In the genomic region with DNA sequence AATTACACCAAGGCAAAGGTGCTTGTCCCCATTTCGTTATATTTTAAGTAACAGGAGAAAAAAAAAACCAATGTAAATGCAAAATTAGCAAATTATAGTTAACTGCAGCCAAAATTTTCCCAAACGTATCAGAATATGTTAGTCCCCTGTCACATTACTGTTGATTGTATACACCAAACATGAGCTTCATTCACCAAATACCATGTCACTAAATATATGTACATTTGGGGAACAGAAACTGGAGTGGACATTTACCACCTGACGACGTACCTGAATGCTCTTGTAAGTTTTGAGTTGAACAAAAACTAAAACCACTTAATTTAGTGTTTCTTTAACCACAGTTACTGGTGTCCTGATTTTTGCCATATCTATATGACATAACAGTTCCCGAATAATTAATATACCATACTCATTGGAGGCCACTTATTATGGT, we compare ENCODE assay signal across 18 cellular contexts. TPM values are rescaled to one million over a fixed set of nuclear protein-coding genes. Genes with fewer than 3 reads are reported as not detected.
DNase-seq lines count a peak whose midpoint lies in the region; ATAC-seq and TF ChIP-seq lines count a peak whose summit lies in the region.
"Had no signal": no experiment of that assay in that cellular context is flagged by ENCODE, and none has a peak within 500 bp of the region (broad histone marks: within the 10 kb centered on the region; RNA-seq: fewer than 3 reads in every experiment).

No MANE protein-coding gene starts in this region.

- H3K4me3 ChIP-seq in SK-N-SH (ENCODE audit: low read depth in 2 of 2, low read length in 1 of 2) = no peak overlapping the region
- H3K4me3 ChIP-seq: skin epidermis, tibial artery had no signal

- H3K27me3 ChIP-seq in SK-N-SH (ENCODE audit: insufficient read depth) = no peaks in the 10 kb centered on the region
- H3K27me3 ChIP-seq: brain microvascular endothelial cell, tibial artery had no signal

- peaks cover 28% of the 10 kb centered on the region for H3F3A ChIP-seq in SK-N-SH (replicated peaks; ENCODE audit: insufficient read depth)

- peaks cover 55% of the 10 kb centered on the region for H3K79me2 ChIP-seq in SK-N-SH (ENCODE audit: insufficient read depth)

- H3K9me3 Mint-ChIP-seq in activated naive CD8-positive, alpha-beta T cell treated with anti-CD3 and anti-CD28 coated beads, Interleukin-2, amount 50 U/mL, for 24 hours = no peaks in the 10 kb centered on the region
- H3K9me3 Mint-ChIP-seq in osteocyte (ENCODE audit: unreplicated experiment) = no peaks in the 10 kb centered on the region
- no peaks in the 10 kb centered on the region for H3K9me3 Mint-ChIP-seq in activated naive CD4-positive, alpha-beta T cell treated with anti-CD3 and anti-CD28 coated beads, Interleukin-2, amount 10 ng/mL, durations not matched to agents 7 days and 5 days

- TF ChIP-seq EP300 in SK-N-SH (IDR thresholded peaks at IDR 0.05; ENCODE audit: borderline replicate concordance in 1 of 2, low read depth in 1 of 2, low read length in 1 of 2) = no peak

- no peak overlapping the region for H2AFZ ChIP-seq in SK-N-SH (ENCODE audit: low read depth)

- H3K27me3 Mint-ChIP-seq in activated naive CD8-positive, alpha-beta T cell treated with anti-CD3 and anti-CD28 coated beads, Interleukin-2, amount 50 U/mL, for 24 hours = no peaks in the 10 kb centered on the region
- no peaks in the 10 kb centered on the region for H3K27me3 Mint-ChIP-seq in osteocyte (ENCODE audit: unreplicated experiment)
- peaks cover 25% of the 10 kb centered on the region for H3K27me3 Mint-ChIP-seq in activated naive CD4-positive, alpha-beta T cell treated with anti-CD3 and anti-CD28 coated beads, Interleukin-2, amount 10 ng/mL, durations not matched to agents 7 days and 5 days

- peaks cover 4% of the 10 kb centered on the region; the same call in 1 of the 2 replicates for H3K9me3 ChIP-seq in SK-N-SH
- H3K9me3 ChIP-seq: Caco-2, tibial artery had no signal

- POLR2A ChIA-PET in SK-N-SH (lab: Yijun Ruan, JAX) = no interaction called here

- 33% methylated on average over 5 of the region's 5 CpGs for WGBS in SK-N-SH (ENCODE audit: low lambda C conversion rate)

- ATAC-seq in SK-N-SH treated with all-trans-retinoic acid at 6 μM for 48 hours = no peak
- ATAC-seq in activated naive CD8-positive, alpha-beta T cell treated with anti-CD3 and anti-CD28 coated beads, Interleukin-2, amount 50 U/mL, for 24 hours = no peak
- ATAC-seq: esophagus mucosa, PC-3 had no signal

- no peaks in the 10 kb centered on the region for H3K9me2 ChIP-seq in SK-N-SH

- no peaks in the 10 kb centered on the region for H4K20me1 ChIP-seq in SK-N-SH (ENCODE audit: insufficient read depth)

- CTCF ChIA-PET in SK-N-SH (lab: Yijun Ruan, JAX) = interaction anchor here (0.6 to 5.3 kb wide), 17 partner anchors 12 to 1497 kb away, joined by 3 to 49 read pairs (median 4); no protein-coding TSS in a partner anchor
- CTCF ChIA-PET in activated naive CD4-positive, alpha-beta T cell treated with anti-CD3 and anti-CD28 coated beads, Interleukin-2, amount 10 ng/mL, durations not matched to agents 7 days and 5 days (lab: Charles Lee) = interaction anchor here (0.6 to 3.0 kb wide), 6 partner anchors 53 to 598 kb away, joined by 3 to 6 read pairs (median 4); no protein-coding TSS in a partner anchor

- peaks cover 4 to 22% of the 10 kb centered on the region in 2 experiments; a peak in 3 of 4 replicates for H3K4me1 ChIP-seq in SK-N-SH (ENCODE audit: control insufficient read depth in 1 of 2, insufficient read depth in 2 of 2, low read depth in 1 of 2, low read length in 1 of 2)

- H3K27ac Mint-ChIP-seq in activated naive CD8-positive, alpha-beta T cell treated with anti-CD3 and anti-CD28 coated beads, Interleukin-2, amount 50 U/mL, for 24 hours = peak overlapping the region; percentile 32
- H3K27ac Mint-ChIP-seq in osteocyte (ENCODE audit: unreplicated experiment) = peak overlapping the region; percentile 99
- H3K27ac Mint-ChIP-seq in activated naive CD4-positive, alpha-beta T cell treated with anti-CD3 and anti-CD28 coated beads, Interleukin-2, amount 10 ng/mL, durations not matched to agents 7 days and 5 days = no peak overlapping the region

- TF ChIP-seq RAD21 in SK-N-SH (IDR thresholded peaks at IDR 0.05; ENCODE audit: low read length) = no peak

- DNase-seq in SK-N-SH (no peak), osteocyte (ENCODE audit: extremely low spot score, unreplicated experiment) (no peak), NCI-H2227 treated with DMSO at 0.1 percent for 48 hours (lab: John Stamatoyannopoulos, UW) (no peak), MV-4-11 (lab: John Stamatoyannopoulos, UW) (no peak)
- no peak for DNase-seq in activated naive CD8-positive, alpha-beta T cell treated with anti-CD3 and anti-CD28 coated beads, Interleukin-2, amount 50 U/mL, for 24 hours
- no peak for DNase-seq in activated naive CD4-positive, alpha-beta T cell treated with anti-CD3 and anti-CD28 coated beads, Interleukin-2, amount 10 ng/mL, durations not matched to agents 7 days and 5 days
- DNase-seq: 8988T; brain microvascular endothelial cell; SIG-M5; stimulated activated CD4-positive, alpha-beta T cell treated with anti-CD3 and anti-CD28 coated beads, Interleukin-4, amount 100 ng/mL, for 1 hour; stimulated activated naive CD4-positive, alpha-beta T cell treated with Interleukin-2 at 50 U/mL for 16 hours; tibial artery had no signal

- H3K27ac ChIP-seq in SK-N-SH (ENCODE audit: low read depth in 2 of 2, low read length in 1 of 2) = no peak overlapping the region

- H3K36me3 ChIP-seq in SK-N-SH (replicated peaks in 1 of 2; ENCODE audit: control insufficient read depth in 1 of 2, insufficient read depth in 2 of 2, low read length in 1 of 2) = no peaks in the 10 kb centered on the region
- H3K36me3 ChIP-seq: brain microvascular endothelial cell, tibial artery had no signal

- peaks cover 54% of the 10 kb centered on the region for H3K4me1 Mint-ChIP-seq in activated naive CD8-positive, alpha-beta T cell treated with anti-CD3 and anti-CD28 coated beads, Interleukin-2, amount 50 U/mL, for 24 hours
- H3K4me1 Mint-ChIP-seq in osteocyte (ENCODE audit: unreplicated experiment) = peaks cover 38% of the 10 kb centered on the region
- peaks cover 22% of the 10 kb centered on the region for H3K4me1 Mint-ChIP-seq in activated naive CD4-positive, alpha-beta T cell treated with anti-CD3 and anti-CD28 coated beads, Interleukin-2, amount 10 ng/mL, durations not matched to agents 7 days and 5 days

- H3K4me3 Mint-ChIP-seq in activated naive CD8-positive, alpha-beta T cell treated with anti-CD3 and anti-CD28 coated beads, Interleukin-2, amount 50 U/mL, for 24 hours = no peak overlapping the region
- H3K4me3 Mint-ChIP-seq in osteocyte (ENCODE audit: unreplicated experiment) = peak overlapping the region; percentile 36
- no peak overlapping the region for H3K4me3 Mint-ChIP-seq in activated naive CD4-positive, alpha-beta T cell treated with anti-CD3 and anti-CD28 coated beads, Interleukin-2, amount 10 ng/mL, durations not matched to agents 7 days and 5 days

- peaks cover 4% of the 10 kb centered on the region for H3K36me3 Mint-ChIP-seq in activated naive CD8-positive, alpha-beta T cell treated with anti-CD3 and anti-CD28 coated beads, Interleukin-2, amount 50 U/mL, for 24 hours (ENCODE audit: low read depth)
- no peaks in the 10 kb centered on the region for H3K36me3 Mint-ChIP-seq in osteocyte (ENCODE audit: unreplicated experiment)
- peaks cover 4% of the 10 kb centered on the region for H3K36me3 Mint-ChIP-seq in activated naive CD4-positive, alpha-beta T cell treated with anti-CD3 and anti-CD28 coated beads, Interleukin-2, amount 10 ng/mL, durations not matched to agents 7 days and 5 days

- no peak overlapping the region for H3K9ac ChIP-seq in SK-N-SH

- no peak for TF ChIP-seq CTCF in SK-N-SH (IDR thresholded peaks at IDR 0.05)
- TF ChIP-seq CTCF in LNCAP (IDR thresholded peaks at IDR 0.05) = peak; percentile 2; the same call in 1 of the 2 replicates
- no peak for TF ChIP-seq CTCF in osteocyte (IDR thresholded peaks at IDR 0.05)

- H3K4me2 ChIP-seq in SK-N-SH = no peak overlapping the region

TF ChIP-seq in SK-N-SH treated with all-trans-retinoic acid at 6 μM for 48 hours, 23 proteins besides CTCF, POLR2A, EP300 and RAD21 (continues in another document):
- TF ChIP-seq PPARA (CRISPR knock-in tag; IDR thresholded peaks at IDR 0.05; ENCODE audit: borderline replicate concordance) (no peak), ARNTL (CRISPR knock-in tag; IDR thresholded peaks at IDR 0.05; ENCODE audit: borderline replicate concordance, low read depth) (no peak), GLIS3 (CRISPR knock-in tag; IDR thresholded peaks at IDR 0.05) (0 out of 2 replicates have a peak, but pooled peaks have one; percentile 57), ZC3H10 (CRISPR knock-in tag; IDR thresholded peaks at IDR 0.05) (no peak)

TF ChIP-seq in SK-N-SH, 30 proteins besides CTCF, POLR2A, EP300 and RAD21:
- TF ChIP-seq, protein P1, sequence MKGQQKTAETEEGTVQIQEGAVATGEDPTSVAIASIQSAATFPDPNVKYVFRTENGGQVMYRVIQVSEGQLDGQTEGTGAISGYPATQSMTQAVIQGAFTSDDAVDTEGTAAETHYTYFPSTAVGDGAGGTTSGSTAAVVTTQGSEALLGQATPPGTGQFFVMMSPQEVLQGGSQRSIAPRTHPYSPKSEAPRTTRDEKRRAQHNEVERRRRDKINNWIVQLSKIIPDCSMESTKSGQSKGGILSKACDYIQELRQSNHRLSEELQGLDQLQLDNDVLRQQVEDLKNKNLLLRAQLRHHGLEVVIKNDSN (IDR thresholded peaks at IDR 0.05; ENCODE audit: borderline replicate concordance, low read depth) = no peak
- TF ChIP-seq SIN3A (IDR thresholded peaks at IDR 0.05; ENCODE audit: borderline replicate concordance, low read depth, low read length) = no peak
- TF ChIP-seq NFIC (IDR thresholded peaks at IDR 0.05; ENCODE audit: borderline replicate concordance) = no peak
- TF ChIP-seq, protein P2, sequence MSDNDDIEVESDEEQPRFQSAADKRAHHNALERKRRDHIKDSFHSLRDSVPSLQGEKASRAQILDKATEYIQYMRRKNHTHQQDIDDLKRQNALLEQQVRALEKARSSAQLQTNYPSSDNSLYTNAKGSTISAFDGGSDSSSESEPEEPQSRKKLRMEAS (IDR thresholded peaks at IDR 0.05; ENCODE audit: low read depth) = no peak
TF ChIP-seq in SK-N-SH: peak in this region for 0.

RNA-seq across cellular contexts. Expression of a gene that starts 3.3 kb away (rescaled TPM):
- 8.8 and 10.5 TPM in 2 replicates for polyA plus RNA-seq in SK-N-SH (2012; rRNA removed)
- polyA plus RNA-seq in SK-N-SH (2012; cell fraction: cytosol; rRNA removed) = 5.7 and 6.3 TPM in 2 replicates
- polyA plus RNA-seq in SK-N-SH (2012; cell fraction: nucleus; rRNA removed) = 10.3 and 11.2 TPM in 2 replicates
- total RNA-seq in osteocyte = 195 and 198 TPM in 2 replicates
